In genomic region chr10:21278491-21279216, GRCh38 we compare ENCODE assay signal across 9 cellular contexts.
DNase-seq lines count a peak whose midpoint lies in the region; ATAC-seq lines count a peak whose summit lies in the region.
"Had no signal": no experiment of that assay in that cellular context is flagged by ENCODE, and none has a peak within 500 bp of the region (broad histone marks: within the 10 kb centered on the region; RNA-seq: fewer than 3 reads in every experiment).

No MANE protein-coding gene starts in this region.

- DNase-seq in Ammon's horn (ENCODE audit: low spot score), result peak; percentile 81
- DNase-seq in NCI-H510A treated with DMSO at 0.1 percent for 48 hours (lab: John Stamatoyannopoulos, UW), result peak; percentile 51
- peak; percentile 45 to 70 for DNase-seq in activated CD4-positive, alpha-beta T cell treated with anti-CD3 and anti-CD28 coated beads, Interleukin-2, amount 50 U/mL, for 24 hours (ENCODE audit: low read depth in 1 of 2, low spot score in 1 of 2)
- peak; percentile 94 for DNase-seq in ecto neural progenitor cell (ENCODE audit: low spot score)
- peak; percentile 89 for DNase-seq in mesenchymal stem cell
- peak; percentile 66 to 76 for DNase-seq in stimulated activated CD8-positive, alpha-beta memory T cell treated with anti-CD3 and anti-CD28 coated beads, Interleukin-2, amount 100 ng/mL, for 48 hours (ENCODE audit: low read depth in 2 of 2)

- peak; percentile 93 for ATAC-seq in GM18867 (IDR thresholded peaks at IDR 0.05; ENCODE audit: unreplicated experiment)
- peak; percentile 79 for ATAC-seq in HG03097 (IDR thresholded peaks at IDR 0.05; ENCODE audit: low FRiP score, unreplicated experiment)
- ATAC-seq: T-helper 17 cell had no signal

- H2BK12ac ChIP-seq in mesenchymal stem cell (ENCODE audit: low read length in 2 of 2), result no peak overlapping the region

- H3K27ac ChIP-seq in mesenchymal stem cell (ENCODE audit: low read length, poor library complexity, severe bottlenecking), result no peak overlapping the region

- H3K9ac ChIP-seq in mesenchymal stem cell (ENCODE audit: low read length), result no peak overlapping the region

- H3K9me3 ChIP-seq in mesenchymal stem cell (ENCODE audit: control insufficient read depth, low read length), result no peaks in the 10 kb centered on the region

- peak overlapping the region in 1 of 2 experiments; percentile 17 for H3K4ac ChIP-seq in mesenchymal stem cell (ENCODE audit: low read depth in 1 of 2, low read length in 2 of 2)

- H3K4me1 ChIP-seq in mesenchymal stem cell (ENCODE audit: control insufficient read depth, insufficient read depth, low read depth, low read length), result peaks cover 3% of the 10 kb centered on the region

- H2BK15ac ChIP-seq in mesenchymal stem cell (ENCODE audit: low read depth, poor library complexity, severe bottlenecking), result no peak overlapping the region

- no peak overlapping the region for H3K18ac ChIP-seq in mesenchymal stem cell (ENCODE audit: low read depth in 1 of 2, low read length in 2 of 2)

- H2AFZ ChIP-seq in mesenchymal stem cell (ENCODE audit: low read depth, low read length), result no peak overlapping the region

- H3K4me2 ChIP-seq in mesenchymal stem cell (ENCODE audit: low read length, poor library complexity, severe bottlenecking), result no peak overlapping the region

- no peak overlapping the region for H4K8ac ChIP-seq in mesenchymal stem cell (ENCODE audit: low read length)

- H3K27me3 ChIP-seq in mesenchymal stem cell (ENCODE audit: control insufficient read depth in 1 of 2, insufficient read depth in 1 of 2, low read length in 2 of 2), result no peaks in the 10 kb centered on the region

- H4K91ac ChIP-seq in mesenchymal stem cell (ENCODE audit: low read length), result no peak overlapping the region

- H3K36me3 ChIP-seq in mesenchymal stem cell (ENCODE audit: control insufficient read depth in 1 of 2, insufficient read depth in 2 of 2, low read depth in 1 of 2, low read length in 2 of 2), result no peaks in the 10 kb centered on the region

- H3K14ac ChIP-seq in mesenchymal stem cell (ENCODE audit: low read length in 2 of 2), result no peak overlapping the region

- 26% methylated on average over 7 of the region's 8 CpGs for whole genome bisulfite sequencing in mesenchymal stem cell

- H3K4me3 ChIP-seq in mesenchymal stem cell (ENCODE audit: insufficient read depth in 1 of 2, low read depth in 1 of 2, low read length in 2 of 2), result no peak overlapping the region

- no peaks in the 10 kb centered on the region for H3K79me1 ChIP-seq in mesenchymal stem cell (replicated peaks; ENCODE audit: low read length, poor library complexity, severe bottlenecking)

- no peak overlapping the region for H2BK120ac ChIP-seq in mesenchymal stem cell (ENCODE audit: low read depth, low read length)

- no peak overlapping the region for H3K23ac ChIP-seq in mesenchymal stem cell (ENCODE audit: low read length in 2 of 2)

- H2BK5ac ChIP-seq in mesenchymal stem cell (ENCODE audit: low read depth, low read length, poor library complexity, severe bottlenecking), result no peak overlapping the region

- H2AK5ac ChIP-seq in mesenchymal stem cell (ENCODE audit: low read length, severe bottlenecking), result no peak overlapping the region
